ENCODE assay signal across 8 cellular contexts in the genomic region with DNA sequence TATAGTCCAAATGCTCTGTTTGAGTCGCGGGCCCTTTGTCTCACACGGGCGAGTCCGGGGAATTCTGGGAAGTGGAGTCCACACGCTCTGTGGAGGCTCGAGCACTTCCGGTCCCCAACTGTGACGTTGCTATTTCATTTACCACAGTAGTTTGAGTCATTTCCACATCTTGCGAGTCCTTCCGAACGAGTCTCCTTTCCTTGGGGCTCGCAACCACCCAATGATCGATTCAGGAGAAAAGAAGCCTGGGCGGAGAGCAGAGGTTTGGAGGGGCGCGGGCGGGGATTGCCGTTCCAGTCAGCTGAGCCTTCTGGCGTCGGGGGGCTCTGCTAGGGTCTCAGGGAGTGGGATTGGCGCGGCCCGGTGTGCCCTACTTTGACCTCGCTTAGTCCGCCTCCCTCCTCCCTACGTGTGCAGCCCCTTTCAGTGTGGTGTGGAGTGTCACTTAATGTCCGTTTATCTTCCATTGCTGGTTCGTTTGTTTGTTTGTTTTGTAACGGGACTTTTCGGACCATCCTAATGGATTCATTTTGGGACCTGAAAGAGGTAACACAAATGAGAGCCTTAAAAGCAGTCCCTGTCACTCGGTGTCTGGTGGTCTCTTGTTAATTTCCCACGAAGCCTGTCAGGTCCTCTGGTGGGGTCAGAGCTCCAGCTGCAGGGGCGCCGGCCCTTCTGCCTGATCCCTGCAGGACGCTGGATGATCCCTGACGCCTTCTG. TPM values are rescaled to one million over a fixed set of nuclear protein-coding genes. Genes with fewer than 3 reads are reported as not detected.
DNase-seq lines count a peak whose midpoint lies in the region; ATAC-seq, FAIRE-seq and TF ChIP-seq lines count a peak whose summit lies in the region.

A gene (plus strand): TSS at position 163 of the 720 bp plus-strand sequence. CDS start 58 bp downstream, at position 221.

- H3K36me3 ChIP-seq in bronchial epithelial cell (ENCODE audit: control insufficient read depth, insufficient read depth, low read length), result peaks cover 5% of the 10 kb centered on the region
- H3K36me3 ChIP-seq in small intestine (ENCODE audit: control insufficient read depth in 2 of 2, insufficient read depth in 2 of 2, low read length in 2 of 2), result peaks cover 5 to 16% of the 10 kb centered on the region in 2 donors

- peaks cover 0 to 4% of the 10 kb centered on the region in 2 donors for H3K4me1 ChIP-seq in small intestine (ENCODE audit: control insufficient read depth in 2 of 2, insufficient read depth in 1 of 2, low read depth in 1 of 2, low read length in 1 of 2)

- no peaks in the 10 kb centered on the region for H3K27me3 ChIP-seq in bronchial epithelial cell (ENCODE audit: control insufficient read depth, insufficient read depth, low read length)
- H3K27me3 ChIP-seq in small intestine (ENCODE audit: control insufficient read depth in 2 of 2, insufficient read depth in 2 of 2, low read length in 2 of 2), result no peaks in the 10 kb centered on the region

- H3K27ac ChIP-seq in VCaP (peak within 1 kb of the TSS; percentile 58), small intestine (ENCODE audit: low read depth in 1 of 2, low read length in 1 of 2) (peak within 1 kb of the TSS in 1 of 2 donors; percentile 22)

- H3K4me3 ChIP-seq in bronchial epithelial cell (ENCODE audit: low read depth, low read length), result peak within 1 kb of the TSS; percentile 76
- H3K4me3 ChIP-seq in small intestine (ENCODE audit: low read depth in 1 of 2, low read length in 2 of 2), result peak within 1 kb of the TSS; percentile 58 to 70

- TF ChIP-seq CTCF in VCaP (conservative IDR thresholded peaks at IDR 0.05) (no peak), bronchial epithelial cell (IDR thresholded peaks at IDR 0.05; ENCODE audit: insufficient read depth, low read length, severe bottlenecking) (no peak)

- H3K9me3 ChIP-seq in small intestine (ENCODE audit: control insufficient read depth, low read depth), result no peaks in the 10 kb centered on the region

- ATAC-seq in GM18502 (IDR thresholded peaks at IDR 0.05; ENCODE audit: poor library complexity, unreplicated experiment) (peak; percentile 93), HG02938 (IDR thresholded peaks at IDR 0.05; ENCODE audit: unreplicated experiment) (peak; percentile 90), HG03095 (IDR thresholded peaks at IDR 0.05; ENCODE audit: unreplicated experiment) (no peak)

- peak; percentile 77 for DNase-seq in NCI-H2107 treated with DMSO at 0.1 percent for 48 hours (lab: John Stamatoyannopoulos, UW; ENCODE audit: unreplicated experiment)
- peak; percentile 83 for DNase-seq in bronchial epithelial cell (ENCODE audit: low read depth)
- peak; percentile 79 for DNase-seq in iPS-NIHi11 (ENCODE audit: low spot score)
- DNase-seq in small intestine, result peak; percentile 92

- FAIRE-seq in bronchial epithelial cell (lab: Jason Lieb, UNC), result no peak
- FAIRE-seq in small intestine (lab: Jason Lieb, UNC), result no peak

- WGBS in small intestine, 3 donors, result 2 to 3% (median 2%) methylated on average over 37 of the region's 37 CpGs

RNA-seq across cellular contexts. Expression of the gene that starts here (rescaled TPM):
- total RNA-seq in bronchial epithelial cell, result 8.2 and 8.7 TPM in 2 replicates
- 1 to 10 TPM; 1.9 to 3.8 (median 2.9) TPM for polyA plus RNA-seq in small intestine
